ENCODE assay signal across 32 cellular contexts in the genomic region with DNA sequence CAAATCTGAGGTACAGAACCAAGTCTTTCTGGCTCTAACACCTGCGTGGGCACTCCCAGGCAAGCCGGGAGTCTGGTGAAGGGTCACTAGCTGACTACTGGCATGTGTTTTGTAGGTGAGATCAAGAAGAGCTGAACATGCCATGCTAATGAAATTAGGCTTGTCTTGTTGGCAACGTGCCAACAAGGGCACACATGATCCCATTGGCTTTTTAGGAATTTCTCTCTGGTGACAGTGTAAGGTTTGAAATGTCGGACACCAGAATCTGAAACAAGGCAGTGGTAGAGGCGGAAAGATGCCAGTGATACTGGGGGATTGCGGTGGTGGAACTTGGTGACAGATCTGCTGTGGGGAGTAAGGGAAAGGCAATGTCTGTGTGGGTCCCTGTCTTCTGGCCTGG. TPM values are rescaled to one million over a fixed set of nuclear protein-coding genes. Genes with fewer than 3 reads are reported as not detected.
"Had no signal": no experiment of that assay in that cellular context is flagged by ENCODE, and none has a peak within 500 bp of the region (broad histone marks: within the 10 kb centered on the region; RNA-seq: fewer than 3 reads in every experiment).

No MANE protein-coding gene starts in this region.

- ATAC-seq: left colon; naive thymus-derived CD8-positive, alpha-beta T cell; right cardiac atrium; stimulated activated effector memory CD8-positive, alpha-beta T cell treated with anti-CD3 and anti-CD28 coated beads, Interleukin-12 subunit alpha, Interleukin-12 subunit beta, amount 100 ng/mL, for 72 hours had no signal

- H3K36me3 Mint-ChIP-seq: naive thymus-derived CD8-positive, alpha-beta T cell; stimulated activated effector memory CD8-positive, alpha-beta T cell treated with anti-CD3 and anti-CD28 coated beads, Interleukin-12 subunit alpha, Interleukin-12 subunit beta, amount 100 ng/mL, for 72 hours had no signal

- H3K27ac ChIP-seq: lower lobe of right lung, pancreas, prostate gland, sigmoid colon, spleen, suprapubic skin, thoracic aorta, tibial artery, upper lobe of right lung had no signal

- H3K4me1 Mint-ChIP-seq: immature natural killer cell; stimulated activated effector memory CD8-positive, alpha-beta T cell treated with anti-CD3 and anti-CD28 coated beads, Interleukin-12 subunit alpha, Interleukin-12 subunit beta, amount 100 ng/mL, for 72 hours had no signal

- FAIRE-seq: islet of Langerhans, kidney, pancreas, small intestine, urothelium cell line had no signal

- DNase-seq: hypothalamus; immature natural killer cell; kidney; left colon; left lung; lower lobe of right lung; mammary epithelial cell; mesenchymal stem cell; naive thymus-derived CD8-positive, alpha-beta T cell; nucleus accumbens; pancreas; posterior cingulate gyrus; retina; right cardiac atrium; sigmoid colon; small intestine; spleen; stimulated activated CD4-positive, alpha-beta T cell treated with anti-CD3 and anti-CD28 coated beads, Interleukin-4, amount 100 ng/mL, for 24 hours; stimulated activated naive CD4-positive, alpha-beta T cell; tibial artery; trophoblast cell; upper lobe of right lung had no signal

- H3K27ac Mint-ChIP-seq: immature natural killer cell; naive thymus-derived CD8-positive, alpha-beta T cell; nephron; stimulated activated effector memory CD8-positive, alpha-beta T cell treated with anti-CD3 and anti-CD28 coated beads, Interleukin-12 subunit alpha, Interleukin-12 subunit beta, amount 100 ng/mL, for 72 hours; stimulated activated naive CD8-positive, alpha-beta T cell treated with anti-CD3 and anti-CD28 coated beads, Interleukin-15, Interleukin-2, amounts not matched to agents 100 ng/mL and 50 ng/mL, for 24 hours had no signal

- H3K4me1 ChIP-seq: lower lobe of right lung, pancreas, prostate gland, sigmoid colon, suprapubic skin, tibial artery, upper lobe of right lung had no signal

- H3K4me3 ChIP-seq: left lung, lower lobe of right lung, pancreas, prostate gland, sigmoid colon, spleen, suprapubic skin, thoracic aorta, tibial artery, upper lobe of right lung had no signal

- H3K9me3 ChIP-seq: left lung, lower lobe of right lung, pancreas, prostate gland, sigmoid colon, spleen, suprapubic skin, thoracic aorta, tibial artery, upper lobe of right lung had no signal

- H3K4me3 Mint-ChIP-seq: immature natural killer cell; naive thymus-derived CD8-positive, alpha-beta T cell; nephron; neural crest cell; stimulated activated effector memory CD8-positive, alpha-beta T cell treated with anti-CD3 and anti-CD28 coated beads, Interleukin-12 subunit alpha, Interleukin-12 subunit beta, amount 100 ng/mL, for 72 hours; stimulated activated naive CD8-positive, alpha-beta T cell treated with anti-CD3 and anti-CD28 coated beads, Interleukin-15, Interleukin-2, amounts not matched to agents 100 ng/mL and 50 ng/mL, for 24 hours had no signal

- H3K9me3 Mint-ChIP-seq: immature natural killer cell; nephron; neural crest cell; stimulated activated naive CD8-positive, alpha-beta T cell treated with anti-CD3 and anti-CD28 coated beads, Interleukin-15, Interleukin-2, amounts not matched to agents 100 ng/mL and 50 ng/mL, for 24 hours had no signal

- H3K27me3 ChIP-seq: left lung, pancreas, sigmoid colon, spleen, suprapubic skin, tibial artery, upper lobe of right lung had no signal

- H3K36me3 ChIP-seq: left lung, lower lobe of right lung, pancreas, prostate gland, sigmoid colon, spleen, suprapubic skin, thoracic aorta, tibial artery, upper lobe of right lung had no signal

RNA-seq across cellular contexts. Expression of gene ACMSD, which starts 52.8 kb away (rescaled TPM):
- total RNA-seq: left colon; left lung; lower lobe of right lung; naive thymus-derived CD8-positive, alpha-beta T cell; neural crest cell; prostate gland; right cardiac atrium; sigmoid colon; spleen; subcutaneous adipose tissue; thoracic aorta; upper lobe of right lung had no signal
- polyA plus RNA-seq: immature natural killer cell; mammary epithelial cell; naive thymus-derived CD8-positive, alpha-beta T cell; right cardiac atrium; sigmoid colon; small intestine; spleen had no signal
